In the genomic region with DNA sequence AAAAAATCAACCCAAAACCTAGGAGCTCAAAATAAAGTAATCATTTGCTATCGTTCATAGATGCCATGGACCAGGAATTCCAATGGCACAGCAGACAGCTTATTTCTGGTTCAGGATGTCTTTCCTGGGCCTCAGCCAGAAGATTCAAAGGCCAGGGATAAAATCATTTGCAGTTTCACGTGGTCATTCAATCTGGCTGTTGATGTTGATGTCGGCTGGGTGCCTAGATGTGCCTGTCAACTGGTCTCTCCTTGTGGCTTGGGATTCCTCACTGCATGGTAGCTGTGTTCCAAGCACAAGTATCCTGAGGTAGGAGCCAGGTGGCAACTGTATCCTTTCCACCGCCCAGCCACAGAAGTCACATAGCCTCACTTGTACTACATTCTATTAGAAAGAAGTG, we compare ENCODE assay signal across 32 cellular contexts. TPM values are rescaled to one million over a fixed set of nuclear protein-coding genes. Genes with fewer than 3 reads are reported as not detected.
"Had no signal": no experiment of that assay in that cellular context is flagged by ENCODE, and none has a peak within 500 bp of the region (broad histone marks: within the 10 kb centered on the region; RNA-seq: fewer than 3 reads in every experiment).

No MANE protein-coding gene starts in this region.

- FAIRE-seq: colon, endometrium, islet of Langerhans, keratinocyte had no signal

- H3K36me3 ChIP-seq: esophagus squamous epithelium, gastrocnemius medialis, heart right ventricle, left lung, lower lobe of right lung had no signal

- H3K4me3 ChIP-seq: esophagus squamous epithelium, gastrocnemius medialis, heart right ventricle, left lung, lower lobe of right lung had no signal

- H3K27ac ChIP-seq: epithelial cell of prostate, esophagus squamous epithelium, gastrocnemius medialis, heart right ventricle, left lung, lower lobe of right lung had no signal

- DNase-seq: cortex of kidney; effector CD8-positive, alpha-beta T cell; effector memory CD8-positive, alpha-beta T cell; endodermal cell; erythroblast; esophagus squamous epithelium; foreskin fibroblast; foreskin melanocyte; gastrocnemius medialis; glutamatergic neuron; heart right ventricle; hippocampal formation; left cardiac atrium; left lung; left ventricle myocardium superior; lower lobe of right lung; mesendoderm; midbrain; naive thymus-derived CD4-positive, alpha-beta T cell had no signal

- H3K27me3 ChIP-seq: gastrocnemius medialis had no signal

- H3K9me3 ChIP-seq: esophagus squamous epithelium, gastrocnemius medialis, heart right ventricle, left lung, lower lobe of right lung had no signal

- H3K4me1 ChIP-seq: gastrocnemius medialis, heart right ventricle, left lung, lower lobe of right lung had no signal

RNA-seq across cellular contexts. Expression of a gene that starts 10.7 kb away (rescaled TPM):
- total RNA-seq: dermis microvascular lymphatic vessel endothelial cell; endodermal cell; esophagus mucosa; esophagus squamous epithelium; gastrocnemius medialis; glomerular endothelial cell; heart right ventricle; kidney epithelial cell; left cardiac atrium; left lung; left ventricle myocardium superior; lower leg skin; lower lobe of right lung; lung microvascular endothelial cell; mucosa of gallbladder; naive thymus-derived CD4-positive, alpha-beta T cell had no signal

RNA-seq across cellular contexts. Expression of a gene that starts 15.0 kb away (rescaled TPM):
- total RNA-seq: dermis microvascular lymphatic vessel endothelial cell; endodermal cell; esophagus mucosa; esophagus squamous epithelium; gastrocnemius medialis; glomerular endothelial cell; heart right ventricle; kidney epithelial cell; left cardiac atrium; left lung; left ventricle myocardium superior; lower leg skin; lower lobe of right lung; lung microvascular endothelial cell; mononuclear cell; mucosa of gallbladder; naive thymus-derived CD4-positive, alpha-beta T cell had no signal

RNA-seq across cellular contexts. Expression of a gene that starts 33.6 kb away (rescaled TPM):
- total RNA-seq: dermis microvascular lymphatic vessel endothelial cell, esophagus mucosa, esophagus squamous epithelium, gastrocnemius medialis, glomerular endothelial cell, kidney epithelial cell, left cardiac atrium, left lung, left ventricle myocardium superior, lower lobe of right lung, lung microvascular endothelial cell, mucosa of gallbladder had no signal

RNA-seq across cellular contexts. Expression of a gene that starts 56.6 kb away (rescaled TPM):
- total RNA-seq: dermis microvascular lymphatic vessel endothelial cell, endodermal cell, gastrocnemius medialis, glomerular endothelial cell, heart right ventricle, left cardiac atrium, left ventricle myocardium superior, lower lobe of right lung, lung microvascular endothelial cell, mononuclear cell, mucosa of gallbladder had no signal
